In genomic region chr1:202959276-202959620, GRCh38 we compare ENCODE assay signal across 9 cellular contexts. TPM values are rescaled to one million over a fixed set of nuclear protein-coding genes. Genes with fewer than 3 reads are reported as not detected.
DNase-seq lines count a peak whose midpoint lies in the region; ATAC-seq and TF ChIP-seq lines count a peak whose summit lies in the region.
"Had no signal": no experiment of that assay in that cellular context is flagged by ENCODE, and none has a peak within 500 bp of the region (broad histone marks: within the 10 kb centered on the region; RNA-seq: fewer than 3 reads in every experiment).

No MANE protein-coding gene starts in this region.

- H3K27ac Mint-ChIP-seq in HFFc6 = peak overlapping the region; percentile 68
- peak overlapping the region in 3 of 6 donors; percentile 89 to 96 (median 93) for H3K27ac Mint-ChIP-seq in immature natural killer cell

- peak overlapping the region; percentile 52 for H3K27ac ChIP-seq in RWPE2 (ENCODE audit: poor library complexity, severe bottlenecking)

- H3K4me1 ChIP-seq in RWPE2 (ENCODE audit: insufficient read depth, poor library complexity, severe bottlenecking) = peaks cover 18% of the 10 kb centered on the region

- no peak overlapping the region for H3K4me3 ChIP-seq in RWPE2 (ENCODE audit: severe bottlenecking)

- H3K36me3 Mint-ChIP-seq in HFFc6 (ENCODE audit: low read depth) = peaks cover 12% of the 10 kb centered on the region; the same call in 1 of the 2 replicates
- H3K36me3 Mint-ChIP-seq in immature natural killer cell = peaks cover 0 to 9% (median 4%) of the 10 kb centered on the region in 3 donors

- DNase-seq in AG08395 (ENCODE audit: low spot score) (peak; percentile 18), HFFc6 (peak; percentile 66), RWPE2 (ENCODE audit: low spot score) (no peak), immature natural killer cell (no peak), KG1 (lab: John Stamatoyannopoulos, UW) (no peak), middle frontal gyrus (ENCODE audit: extremely low spot score, low spot score) (no peak)
- DNase-seq: NCI-H524 treated with DMSO at 0.1 percent for 48 hours had no signal

- H3K4me1 Mint-ChIP-seq in HFFc6 (ENCODE audit: low read depth) (peaks cover 39% of the 10 kb centered on the region), immature natural killer cell (peaks cover 33 to 41% of the 10 kb centered on the region in 2 donors)

- H3K27me3 Mint-ChIP-seq in HFFc6 (ENCODE audit: insufficient read depth) (peaks cover 4% of the 10 kb centered on the region), immature natural killer cell (ENCODE audit: low read depth in 3 of 3) (peaks cover 0 to 6% (median 1%) of the 10 kb centered on the region in 3 donors)

- H3K9me3 Mint-ChIP-seq in HFFc6 = no peaks in the 10 kb centered on the region
- no peaks in the 10 kb centered on the region for H3K9me3 Mint-ChIP-seq in immature natural killer cell

- no peaks in the 10 kb centered on the region for H3K9me3 ChIP-seq in RWPE2 (ENCODE audit: severe bottlenecking)

- H3K27me3 ChIP-seq in RWPE2 (ENCODE audit: insufficient read depth, poor library complexity, severe bottlenecking) = no peaks in the 10 kb centered on the region

- H3K36me3 ChIP-seq in RWPE2 (ENCODE audit: low read depth) = peaks cover 8% of the 10 kb centered on the region

- H3K4me3 Mint-ChIP-seq in HFFc6 (peak overlapping the region; percentile 87), immature natural killer cell (peak overlapping the region in 3 of 5 donors; percentile 85 to 92 (median 91))

- TF ChIP-seq CTCF in HFFc6 (IDR thresholded peaks at IDR 0.05) = no peak
- no peak for TF ChIP-seq CTCF in RWPE2 (IDR thresholded peaks at IDR 0.05; ENCODE audit: poor library complexity, severe bottlenecking)

- peak; percentile 44 for ATAC-seq in RWPE2 (ENCODE audit: low read depth)
- ATAC-seq in HG03432 (IDR thresholded peaks at IDR 0.05; ENCODE audit: unreplicated experiment) = no peak
- no peak for ATAC-seq in HG02938 (IDR thresholded peaks at IDR 0.05; ENCODE audit: unreplicated experiment)

RNA-seq across cellular contexts. Expression of gene ADIPOR1, which starts 1.1 kb away (rescaled TPM):
- 100 to 1,000 TPM in 3 of 6 experiments, 10 to 100 TPM in 3; 90.5 to 123 (median 103) TPM for total RNA-seq in HFFc6 (2021; fragmentation: NEBNext Ultra II Directional; extraction: Animal tissue kit (Norgen Biotek cat#: 25700))
- polyA plus RNA-seq in immature natural killer cell = 100 to 1,000 TPM in 1 of 3 donors, 10 to 100 TPM in 2; 81.5 to 149 (median 95.0) TPM

RNA-seq across cellular contexts. Expression of gene CYB5R1, which starts 7.8 kb away (rescaled TPM):
- total RNA-seq in HFFc6 (2021; fragmentation: NEBNext Ultra II Directional; extraction: Animal tissue kit (Norgen Biotek cat#: 25700)) = 100 to 1,000 TPM in 1 of 6 experiments, 10 to 100 TPM in 5; 73.4 to 100 (median 76.4) TPM
- 10 to 100 TPM; 34.6 to 51.0 (median 48.1) TPM for polyA plus RNA-seq in immature natural killer cell

RNA-seq across cellular contexts. Expression of gene KLHL12, which starts 32.2 kb away (rescaled TPM):
- 10 to 100 TPM; 19.8 to 28.6 (median 23.5) TPM for total RNA-seq in HFFc6 (2021; fragmentation: NEBNext Ultra II Directional; extraction: Animal tissue kit (Norgen Biotek cat#: 25700))
- polyA plus RNA-seq in immature natural killer cell = 10 to 100 TPM; 10.7 to 27.7 (median 16.5) TPM

RNA-seq across cellular contexts. Expression of gene TMEM183A, which starts 47.9 kb away (rescaled TPM):
- total RNA-seq in HFFc6 (2021; fragmentation: NEBNext Ultra II Directional; extraction: Animal tissue kit (Norgen Biotek cat#: 25700)) = 10 to 100 TPM; 38.6 to 50.6 (median 45.1) TPM
- 10 to 100 TPM; 55.0 to 83.2 (median 64.2) TPM for polyA plus RNA-seq in immature natural killer cell

Comparison
In these comparisons a context has a peak if more than half of its experiments do, and no peak if none do; other contexts are left out.
1. DNase-seq: peak in AG08395 (single experiment) and HFFc6 (single experiment); none in RWPE2 (single experiment), immature natural killer cell (0 of 3), KG1 (single experiment) and middle frontal gyrus (single experiment).